ENCODE assay signal across 20 cellular contexts in genomic region chr2:127076290-127076689, GRCh38. TPM values are rescaled to one million over a fixed set of nuclear protein-coding genes. Genes with fewer than 3 reads are reported as not detected.
A peak's percentile ranks its signal among the peaks of the same experiment; 100 is the strongest.
DNase-seq lines count a peak whose midpoint lies in the region; ATAC-seq, FAIRE-seq and TF ChIP-seq lines count a peak whose summit lies in the region.
"Had no signal": no experiment of that assay in that cellular context is flagged by ENCODE, and none has a peak within 500 bp of the region (broad histone marks: within the 10 kb centered on the region; RNA-seq: fewer than 3 reads in every experiment).

No MANE protein-coding gene starts in this region.

- H3K36me3 Mint-ChIP-seq in activated naive CD4-positive, alpha-beta T cell treated with anti-CD3 and anti-CD28 coated beads for 36 hours (ENCODE audit: low read depth), result peaks cover 4% of the 10 kb centered on the region
- peaks cover 15% of the 10 kb centered on the region for H3K36me3 Mint-ChIP-seq in activated naive CD8-positive, alpha-beta T cell treated with anti-CD3 and anti-CD28 coated beads, Interleukin-2, amount 10 ng/mL, durations not matched to agents 7 days and 5 days
- peaks cover 0 to 7% of the 10 kb centered on the region in 2 donors for H3K36me3 Mint-ChIP-seq in naive B cell

- CTCF ChIA-PET in activated naive CD4-positive, alpha-beta T cell treated with anti-CD3 and anti-CD28 coated beads for 36 hours (lab: Charles Lee), result interaction anchor here (1.1 to 5.9 kb wide), 2 partner anchors 8 to 25 kb away, joined by 3 to 47 read pairs; no protein-coding TSS in a partner anchor
- CTCF ChIA-PET in HepG2 (lab: Yijun Ruan, JAX; ENCODE audit: low intra/inter-chr PET ratio, low total read pairs), result no interaction called here

- no peak for TF ChIP-seq POLR2A in HepG2 (IDR thresholded peaks at IDR 0.05; ENCODE audit: insufficient read depth in 1 of 2, low read depth in 2 of 2, low read length in 2 of 2)

- H2AFZ ChIP-seq in HepG2 (ENCODE audit: low read length), result no peak overlapping the region
- H2AFZ ChIP-seq in hepatocyte, result no peak overlapping the region

- no peak for FAIRE-seq in HepG2 (lab: Jason Lieb, UNC)
- FAIRE-seq: endothelial cell of umbilical vein had no signal

- no peaks in the 10 kb centered on the region for H4K20me1 ChIP-seq in HepG2 (ENCODE audit: insufficient read depth, low read length)
- H4K20me1 ChIP-seq in hepatocyte (ENCODE audit: insufficient read depth, poor library complexity, severe bottlenecking), result peaks cover 15% of the 10 kb centered on the region

- no peaks in the 10 kb centered on the region for H3K36me3 ChIP-seq in HepG2 (replicated peaks in 1 of 2; ENCODE audit: control insufficient read depth in 1 of 2, insufficient read depth in 2 of 2, low read length in 2 of 2)
- H3K36me3 ChIP-seq in hepatocyte (replicated peaks; ENCODE audit: insufficient read depth, low read depth), result no peaks in the 10 kb centered on the region
- H3K36me3 ChIP-seq: thyroid gland had no signal

- H3K4me3 Mint-ChIP-seq in activated naive CD4-positive, alpha-beta T cell treated with anti-CD3 and anti-CD28 coated beads for 36 hours, result no peak overlapping the region
- H3K4me3 Mint-ChIP-seq in activated naive CD8-positive, alpha-beta T cell treated with anti-CD3 and anti-CD28 coated beads, Interleukin-2, amount 10 ng/mL, durations not matched to agents 7 days and 5 days, result no peak overlapping the region
- H3K4me3 Mint-ChIP-seq in naive B cell, result no peak overlapping the region

- H3K4me3 ChIP-seq in HepG2 (replicated peaks in 1 of 3; ENCODE audit: insufficient read depth in 1 of 3, low read depth in 2 of 3, low read length in 3 of 3) (no peak overlapping the region), hepatocyte (no peak overlapping the region)
- H3K4me3 ChIP-seq: coronary artery, thyroid gland had no signal

- no peak for DNase-seq in activated naive CD4-positive, alpha-beta T cell treated with anti-CD3 and anti-CD28 coated beads for 36 hours
- no peak for DNase-seq in activated naive CD4-positive, alpha-beta T cell (lab: John Stamatoyannopoulos, UW)
- no peak for DNase-seq in activated naive CD8-positive, alpha-beta T cell treated with anti-CD3 and anti-CD28 coated beads, Interleukin-2, amount 10 ng/mL, durations not matched to agents 7 days and 5 days
- DNase-seq in naive B cell (no peak), NCI-H82 (lab: John Stamatoyannopoulos, UW) (no peak), HepG2 (ENCODE audit: low spot score) (no peak), hepatocyte (ENCODE audit: low spot score) (no peak)
- DNase-seq: activated CD4-positive, alpha-beta T cell treated with anti-CD3 and anti-CD28 coated beads, Interleukin-2, amount 50 U/mL, for 48 hours; activated effector memory CD4-positive, alpha-beta T cell treated with Interleukin-2 at 50 U/mL for 16 hours; DMS53; foreskin fibroblast; NCI-H1105 treated with DMSO at 0.1 percent for 48 hours; NCI-H2107; NCI-H510A treated with DMSO at 0.1 percent for 48 hours; stimulated activated CD4-positive, alpha-beta T cell treated with anti-CD3 and anti-CD28 coated beads, Interleukin-4, amount 100 ng/mL, for 1 hour; thyroid gland had no signal

- in situ Hi-C loops in HepG2 (cut with HindIII; ENCODE audit: extremely low pct_ligation_motif_present, low pct_unique_long_range_greater_than_20kb), result no loop called here

- no peak for TF ChIP-seq CTCF in HepG2 (CRISPR knock-in tag; IDR thresholded peaks at IDR 0.05)
- no peak for TF ChIP-seq CTCF in hepatocyte (IDR thresholded peaks at IDR 0.05; ENCODE audit: poor library complexity)

- ATAC-seq in activated naive CD8-positive, alpha-beta T cell treated with anti-CD3 and anti-CD28 coated beads, Interleukin-2, amount 10 ng/mL, durations not matched to agents 7 days and 5 days (ENCODE audit: low read depth), result no peak
- ATAC-seq in naive B cell (ENCODE audit: low read depth in 2 of 2) (no peak), HepG2 (no peak)

- H3K27me3 ChIP-seq in HepG2 (ENCODE audit: control insufficient read depth in 1 of 2, insufficient read depth in 2 of 2, low read length in 2 of 2) (no peaks in the 10 kb centered on the region; a peak in 1 of 5 replicates), hepatocyte (no peaks in the 10 kb centered on the region)
- H3K27me3 ChIP-seq: thyroid gland had no signal

- H3K79me2 ChIP-seq in HepG2 (ENCODE audit: insufficient read depth, low read length), result no peaks in the 10 kb centered on the region
- H3K79me2 ChIP-seq in hepatocyte, result peaks cover 74% of the 10 kb centered on the region

- H3K9me3 ChIP-seq in HepG2 (ENCODE audit: low read length) (no peaks in the 10 kb centered on the region), hepatocyte (ENCODE audit: low read depth) (no peaks in the 10 kb centered on the region)
- H3K9me3 ChIP-seq: thyroid gland had no signal

- no peaks in the 10 kb centered on the region for H3K9me2 ChIP-seq in hepatocyte (replicated peaks; ENCODE audit: insufficient read depth)

- peaks cover 28% of the 10 kb centered on the region for H3K4me1 ChIP-seq in HepG2 (ENCODE audit: insufficient read depth, low read length)
- H3K4me1 ChIP-seq in hepatocyte (ENCODE audit: insufficient read depth), result peaks cover 45% of the 10 kb centered on the region

- intact Hi-C loops in activated naive CD4-positive, alpha-beta T cell treated with anti-CD3 and anti-CD28 coated beads for 36 hours (cut with micrococcal nuclease), result no loop called here
- intact Hi-C loops in HepG2 (cut with micrococcal nuclease; ENCODE audit: unreplicated experiment), result no loop called here

- BruUV-seq in HepG2 (replicated peaks; lab: Mats Ljungman, UMichigan), result no TSS peak

- 56% methylated on average over 5 of the region's 5 CpGs for WGBS in HepG2 (ENCODE audit: low lambda C conversion rate)
- 98% methylated on average over 5 of the region's 5 CpGs for WGBS in hepatocyte (ENCODE audit: low lambda C conversion rate, missing lambda C conversion rate)

- POLR2A ChIA-PET in activated naive CD8-positive, alpha-beta T cell treated with anti-CD3 and anti-CD28 coated beads, Interleukin-2, amount 10 ng/mL, durations not matched to agents 7 days and 5 days (lab: Charles Lee), result interaction anchor here (1.4 kb wide), 1 partner anchor 9 kb away, joined by 4 read pairs; no protein-coding TSS in a partner anchor
- POLR2A ChIA-PET in HepG2 (lab: Yijun Ruan, JAX), result no interaction called here

- no peak overlapping the region for H3K9ac ChIP-seq in HepG2 (ENCODE audit: insufficient read depth, low read depth, low read length)

- H3K27me3 Mint-ChIP-seq in activated naive CD4-positive, alpha-beta T cell treated with anti-CD3 and anti-CD28 coated beads for 36 hours (ENCODE audit: low read depth), result no peaks in the 10 kb centered on the region
- no peaks in the 10 kb centered on the region for H3K27me3 Mint-ChIP-seq in activated naive CD8-positive, alpha-beta T cell treated with anti-CD3 and anti-CD28 coated beads, Interleukin-2, amount 10 ng/mL, durations not matched to agents 7 days and 5 days
- H3K27me3 Mint-ChIP-seq in naive B cell, result no peaks in the 10 kb centered on the region

- TF ChIP-seq EP300 in HepG2 (IDR thresholded peaks at IDR 0.05; ENCODE audit: low read depth in 2 of 2, low read length in 2 of 2) (no peak), HepG2 (CRISPR knock-in tag; IDR thresholded peaks at IDR 0.05; ENCODE audit: borderline replicate concordance) (no peak)

- no peak overlapping the region for H3K4me2 ChIP-seq in HepG2 (ENCODE audit: low read depth, low read length)
- H3K4me2 ChIP-seq in hepatocyte, result no peak overlapping the region

- H3K27ac Mint-ChIP-seq in activated naive CD4-positive, alpha-beta T cell treated with anti-CD3 and anti-CD28 coated beads for 36 hours, result peak overlapping the region; percentile 51
- H3K27ac Mint-ChIP-seq in activated naive CD8-positive, alpha-beta T cell treated with anti-CD3 and anti-CD28 coated beads, Interleukin-2, amount 10 ng/mL, durations not matched to agents 7 days and 5 days, result peak overlapping the region; percentile 68
- peak overlapping the region in 5 of 6 donors; percentile 11 to 90 (median 57) for H3K27ac Mint-ChIP-seq in naive B cell

- H3K4me1 Mint-ChIP-seq in activated naive CD4-positive, alpha-beta T cell treated with anti-CD3 and anti-CD28 coated beads for 36 hours (ENCODE audit: low read depth), result peaks cover 53% of the 10 kb centered on the region
- peaks cover 37% of the 10 kb centered on the region for H3K4me1 Mint-ChIP-seq in activated naive CD8-positive, alpha-beta T cell treated with anti-CD3 and anti-CD28 coated beads, Interleukin-2, amount 10 ng/mL, durations not matched to agents 7 days and 5 days
- H3K4me1 Mint-ChIP-seq in naive B cell, result peaks cover 52 to 75% (median 60%) of the 10 kb centered on the region in 3 donors

- H3K27ac ChIP-seq in temporal lobe (ENCODE audit: low read depth, low read length) (peak overlapping the region; percentile 99), HepG2 (ENCODE audit: extremely low read length, insufficient read depth, low read length) (no peak overlapping the region), hepatocyte (no peak overlapping the region)
- H3K27ac ChIP-seq: C4-2B, thyroid gland had no signal

- no peaks in the 10 kb centered on the region for H3K9me3 Mint-ChIP-seq in activated naive CD4-positive, alpha-beta T cell treated with anti-CD3 and anti-CD28 coated beads for 36 hours
- no peaks in the 10 kb centered on the region for H3K9me3 Mint-ChIP-seq in activated naive CD8-positive, alpha-beta T cell treated with anti-CD3 and anti-CD28 coated beads, Interleukin-2, amount 10 ng/mL, durations not matched to agents 7 days and 5 days
- H3K9me3 Mint-ChIP-seq in naive B cell, result no peaks in the 10 kb centered on the region

- TF ChIP-seq RAD21 in HepG2 (CRISPR knock-in tag; IDR thresholded peaks at IDR 0.05), result no peak

RNA-seq across cellular contexts. Expression of gene BIN1, which starts 30.7 kb away (rescaled TPM):
- total RNA-seq in activated naive CD4-positive, alpha-beta T cell treated with anti-CD3 and anti-CD28 coated beads for 36 hours, result 10 to 100 TPM; 50.4 to 51.1 TPM
- total RNA-seq in activated naive CD8-positive, alpha-beta T cell treated with anti-CD3 and anti-CD28 coated beads, Interleukin-2, amount 10 ng/mL, durations not matched to agents 7 days and 5 days, result 100 to 1,000 TPM; 160 to 161 TPM
- 100 to 1,000 TPM; 103 to 150 (median 124) TPM for polyA plus RNA-seq in naive B cell (ENCODE audit: low read depth in 6 of 6)
- total RNA-seq in temporal lobe, result 42.8 TPM
- total RNA-seq in HepG2 (2016; rRNA removed; fragmentation: Illumina TruSeq; extraction: Trizol), result 0.93 and 0.98 TPM in 2 replicates
- total RNA-seq in HepG2 (2016; cell fraction: cytosol; rRNA removed; fragmentation: Illumina TruSeq; extraction: Trizol; ENCODE audit: low read depth), result 0.61 and 1.1 TPM in 2 replicates
- total RNA-seq in HepG2 (2016; cell fraction: insoluble cytoplasmic fraction; rRNA removed; fragmentation: Illumina TruSeq; extraction: Trizol), result 0.58 and 0.97 TPM in 2 replicates
- total RNA-seq in HepG2 (2016; cell fraction: membrane; rRNA removed; fragmentation: Illumina TruSeq; extraction: Trizol), result 1.2 TPM in 2 replicates
- total RNA-seq in HepG2 (2016; cell fraction: nucleus; rRNA removed; fragmentation: Illumina TruSeq; extraction: Trizol), result 0.28 and 0.41 TPM in 2 replicates
- polyA plus RNA-seq in HepG2 (2011; rRNA removed), result 0.51 and 1.2 TPM in 2 replicates
- 0.42 and 1.3 TPM in 2 replicates for polyA plus RNA-seq in HepG2 (2011; cell fraction: cytosol; rRNA removed)
- 1.2 and 2.2 TPM in 2 replicates for polyA plus RNA-seq in HepG2 (2011; cell fraction: nucleus; rRNA removed)
- polyA plus RNA-seq in HepG2 (2012), result 1.3 and 1.6 TPM in 2 replicates
- polyA plus RNA-seq in HepG2 (2016; cell fraction: cytosol; fragmentation: Illumina TruSeq; extraction: Trizol; ENCODE audit: low read depth), result 0.84 and 1.2 TPM in 2 replicates
- 1.0 and 1.9 TPM in 2 replicates for polyA plus RNA-seq in HepG2 (2016; cell fraction: insoluble cytoplasmic fraction; fragmentation: Illumina TruSeq; extraction: Trizol; ENCODE audit: low read depth)
- polyA plus RNA-seq in HepG2 (2016; cell fraction: membrane; fragmentation: Illumina TruSeq; extraction: Trizol; ENCODE audit: low read depth), result 0.97 and 1.1 TPM in 2 replicates
- polyA plus RNA-seq in HepG2 (2016; cell fraction: nucleus; fragmentation: Illumina TruSeq; extraction: Trizol; ENCODE audit: insufficient read depth, low read depth), result 0.85 and 0.91 TPM in 2 replicates
- polyA minus RNA-seq in HepG2 (2011; rRNA and poly(A)+ RNA removed; ENCODE audit: low replicate concordance), result 0.84 and 28.9 TPM in 2 replicates
- polyA minus RNA-seq in HepG2 (2011; cell fraction: cytosol; rRNA and poly(A)+ RNA removed), result 0.59 and 0.79 TPM in 2 replicates
- polyA minus RNA-seq in HepG2 (2011; cell fraction: nucleus; rRNA and poly(A)+ RNA removed), result 0.50 and 0.90 TPM in 2 replicates
- total RNA-seq in hepatocyte, result 107 and 109 TPM in 2 replicates
- 113 and 122 TPM in 2 replicates for polyA plus RNA-seq in hepatocyte

Comparison
In these comparisons a context has a peak if more than half of its experiments do, and no peak if none do; other contexts are left out.
1. RNA of gene BIN1, which starts 30.7 kb away (total RNA-seq): 160 to 161 TPM in activated naive CD8-positive, alpha-beta T cell treated with anti-CD3 and anti-CD28 coated beads, Interleukin-2, amount 10 ng/mL, durations not matched to agents 7 days and 5 days, 107 to 109 TPM in hepatocyte, 50.4 to 51.1 TPM in activated naive CD4-positive, alpha-beta T cell treated with anti-CD3 and anti-CD28 coated beads for 36 hours and 42.8 TPM in temporal lobe (single experiment); 0.28 to 1.2 TPM in HepG2; every median in the first group is over 10 times any median in the second.
2. Peak in every context shown above with its lines, with median percentiles within 50 percentile points of each other: H3K27ac Mint-ChIP-seq.